In genomic region chr17:75323043-75323591, GRCh38 we compare ENCODE assay signal across 8 cellular contexts. TPM values are rescaled to one million over a fixed set of nuclear protein-coding genes. Genes with fewer than 3 reads are reported as not detected.
DNase-seq lines count a peak whose midpoint lies in the region; ATAC-seq and TF ChIP-seq lines count a peak whose summit lies in the region.

No MANE protein-coding gene starts in this region.

- no peaks in the 10 kb centered on the region for H3K9me3 ChIP-seq in upper lobe of left lung

- peak overlapping the region in 2 of 4 donors; percentile 5 to 6 for H3K27ac ChIP-seq in upper lobe of left lung

- 29 to 33% methylated on average over 6 of the region's 6 CpGs for WGBS in upper lobe of left lung, 2 donors

- H3K9me3 Mint-ChIP-seq in activated naive CD4-positive, alpha-beta T cell treated with anti-CD3 and anti-CD28 coated beads, Interleukin-2, amount 50 U/mL, for 24 hours = no peaks in the 10 kb centered on the region

- H3K27me3 ChIP-seq in GM06990 (replicated peaks; ENCODE audit: control insufficient read depth, insufficient read depth, low read length) (no peaks in the 10 kb centered on the region), upper lobe of left lung (no peaks in the 10 kb centered on the region)

- peak; percentile 75 for TF ChIP-seq CTCF in GM06990 (IDR thresholded peaks at IDR 0.05; ENCODE audit: insufficient read depth, low read length, poor library complexity, severe bottlenecking)
- TF ChIP-seq CTCF in upper lobe of left lung (IDR thresholded peaks at IDR 0.05) = peak; percentile 66 to 81 (median 70)

- peaks cover 5% of the 10 kb centered on the region for H3K36me3 Mint-ChIP-seq in activated naive CD4-positive, alpha-beta T cell treated with anti-CD3 and anti-CD28 coated beads, Interleukin-2, amount 50 U/mL, for 24 hours

- H3K4me1 Mint-ChIP-seq in activated naive CD4-positive, alpha-beta T cell treated with anti-CD3 and anti-CD28 coated beads, Interleukin-2, amount 50 U/mL, for 24 hours = peaks cover 27% of the 10 kb centered on the region

- H3K27ac Mint-ChIP-seq in activated naive CD4-positive, alpha-beta T cell treated with anti-CD3 and anti-CD28 coated beads, Interleukin-2, amount 50 U/mL, for 24 hours = peak overlapping the region; percentile 63

- peak; percentile 61 for DNase-seq in GM06990 (ENCODE audit: extremely low read depth, insufficient read length)
- peak; percentile 73 for DNase-seq in NCI-H1105 (lab: John Stamatoyannopoulos, UW)
- DNase-seq in SKM-1 treated with dmso at 0.1 percent for 144 hours (lab: John Stamatoyannopoulos, UW; ENCODE audit: unreplicated experiment) = peak; percentile 74
- DNase-seq in glomerular visceral epithelial cell (ENCODE audit: extremely low spot score) = peak; percentile 88
- peak; percentile 73 to 97 (median 92) for DNase-seq in posterior cingulate gyrus
- DNase-seq in upper lobe of left lung = peak in 1 of 2 donors; percentile 87

- no peak for TF ChIP-seq POLR2A in upper lobe of left lung (IDR thresholded peaks at IDR 0.05)

- H3K27me3 Mint-ChIP-seq in activated naive CD4-positive, alpha-beta T cell treated with anti-CD3 and anti-CD28 coated beads, Interleukin-2, amount 50 U/mL, for 24 hours = no peaks in the 10 kb centered on the region

- ATAC-seq in upper lobe of left lung (ENCODE audit: low FRiP score in 2 of 2) = peak; percentile 80 to 82
- no peak for ATAC-seq in HG02981 (IDR thresholded peaks at IDR 0.05; ENCODE audit: unreplicated experiment)

- H3K4me3 ChIP-seq in GM06990 (replicated peaks; ENCODE audit: low read depth, low read length) = no peak overlapping the region
- no peak overlapping the region for H3K4me3 ChIP-seq in upper lobe of left lung

- intact Hi-C loops in posterior cingulate gyrus (cut with DNase I) = loop anchor here (1.0 kb wide), 1 partner anchor 81 kb away; no protein-coding TSS in a partner anchor

- TF ChIP-seq EP300 in upper lobe of left lung (IDR thresholded peaks at IDR 0.05) = no peak

- H3K4me3 Mint-ChIP-seq in activated naive CD4-positive, alpha-beta T cell treated with anti-CD3 and anti-CD28 coated beads, Interleukin-2, amount 50 U/mL, for 24 hours = no peak overlapping the region

- H3K36me3 ChIP-seq in GM06990 (ENCODE audit: control insufficient read depth, insufficient read depth, low read length) (peaks cover 18% of the 10 kb centered on the region), upper lobe of left lung (peaks cover 14 to 55% (median 36%) of the 10 kb centered on the region in 4 donors)

- H3K4me1 ChIP-seq in upper lobe of left lung = peaks cover 25 to 32% (median 27%) of the 10 kb centered on the region in 4 donors

RNA-seq across cellular contexts. Expression of gene SLC25A19, which starts 33.9 kb away (rescaled TPM):
- total RNA-seq in upper lobe of left lung = 10 to 100 TPM; 21.9 to 37.0 (median 23.9) TPM

RNA-seq across cellular contexts. Expression of gene MIF4GD, which starts 52.1 kb away (rescaled TPM):
- 10 to 100 TPM; 19.9 to 42.8 (median 36.2) TPM for total RNA-seq in upper lobe of left lung
